Comparison of ENCODE assay signal across 14 cellular contexts in genomic region chr4:147717878-147718277, GRCh38. TPM values are rescaled to one million over a fixed set of nuclear protein-coding genes. Genes with fewer than 3 reads are reported as not detected.
DNase-seq lines count a peak whose midpoint lies in the region; ATAC-seq and TF ChIP-seq lines count a peak whose summit lies in the region.
"Had no signal": no experiment of that assay in that cellular context is flagged by ENCODE, and none has a peak within 500 bp of the region (broad histone marks: within the 10 kb centered on the region; RNA-seq: fewer than 3 reads in every experiment).

No MANE protein-coding gene starts in this region.

- no peaks in the 10 kb centered on the region for H3K9me3 ChIP-seq in thyroid gland
- H3K9me3 ChIP-seq: spleen had no signal

- TF ChIP-seq CTCF in dorsolateral prefrontal cortex (IDR thresholded peaks at IDR 0.05 in 54 of 56, conservative IDR thresholded peaks at IDR 0.05 in 2 of 56; ENCODE audit: low read depth in 1 of 56, partially characterized antibody in 56 of 56) (no peak), thyroid gland (IDR thresholded peaks at IDR 0.05) (no peak)

- DNase-seq in activated gamma-delta T cell (lab: John Stamatoyannopoulos, UW), result no peak
- no peak for DNase-seq in dorsolateral prefrontal cortex
- no peak for DNase-seq in islet precursor cell
- no peak for DNase-seq in thyroid gland
- DNase-seq: activated CD8-positive, alpha-beta T cell treated with anti-CD3 and anti-CD28 coated beads, Interleukin-2, amount 10 ng/mL, durations not matched to agents 7 days and 5 days; C1 segment of cervical spinal cord; naive thymus-derived CD4-positive, alpha-beta T cell; NCI-H2171; spleen had no signal

- 80 to 88% methylated on average over 1 of the region's 1 CpG for WGBS in thyroid gland, 2 donors

- H3K36me3 ChIP-seq in thyroid gland, result no peaks in the 10 kb centered on the region
- H3K36me3 ChIP-seq: spleen had no signal

- TF ChIP-seq POLR2A in GM18505 (IDR thresholded peaks at IDR 0.05; ENCODE audit: borderline replicate concordance, extremely low read depth, insufficient read depth, insufficient read length) (no peak), thyroid gland (IDR thresholded peaks at IDR 0.05) (no peak)

- no peaks in the 10 kb centered on the region for H3K4me1 ChIP-seq in thyroid gland
- H3K4me1 ChIP-seq: spleen had no signal

- H3K27ac ChIP-seq in dorsolateral prefrontal cortex, result no peak overlapping the region
- H3K27ac ChIP-seq in thyroid gland, result no peak overlapping the region
- H3K27ac ChIP-seq: epithelial cell of prostate, spleen had no signal

- H3K4me3 ChIP-seq in dorsolateral prefrontal cortex (no peak overlapping the region), thyroid gland (replicated peaks in 1 of 3) (no peak overlapping the region)
- H3K4me3 ChIP-seq: spleen had no signal

- ATAC-seq in GM18505 (IDR thresholded peaks at IDR 0.05; ENCODE audit: unreplicated experiment) (peak; percentile 82), GM19463 (IDR thresholded peaks at IDR 0.05; ENCODE audit: unreplicated experiment) (peak; percentile 80), HG02885 (IDR thresholded peaks at IDR 0.05; ENCODE audit: poor library complexity, unreplicated experiment) (peak; percentile 94), HG03571 (IDR thresholded peaks at IDR 0.05; ENCODE audit: unreplicated experiment) (peak; percentile 77)
- ATAC-seq: activated CD8-positive, alpha-beta T cell treated with anti-CD3 and anti-CD28 coated beads, Interleukin-2, amount 10 ng/mL, durations not matched to agents 7 days and 5 days; naive thymus-derived CD4-positive, alpha-beta T cell had no signal

- intact Hi-C loops in dorsolateral prefrontal cortex (cut with DNase I), result no loop called here
- intact Hi-C loops in thyroid gland (cut with DNase I), result no loop called here

- H3K27me3 ChIP-seq in dorsolateral prefrontal cortex, result peaks cover 0 to 8% (median 0%) of the 10 kb centered on the region in 45 donors
- no peaks in the 10 kb centered on the region for H3K27me3 ChIP-seq in thyroid gland
- H3K27me3 ChIP-seq: spleen had no signal

RNA-seq across cellular contexts. Expression of gene ARHGAP10, which starts 14.0 kb away (rescaled TPM):
- total RNA-seq in dorsolateral prefrontal cortex (10 to 100 TPM in 108 of 120 experiments, 1 to 10 TPM in 12; 6.8 to 26.3 (median 12.9) TPM), thyroid gland (10 to 100 TPM; 39.5 to 78.4 (median 42.0) TPM)

RNA-seq across cellular contexts. Expression of gene PRMT9, which starts 33.9 kb away (rescaled TPM):
- total RNA-seq in dorsolateral prefrontal cortex (10 to 100 TPM in 115 of 120 experiments, 1 to 10 TPM in 5; 6.9 to 20.4 (median 14.3) TPM), thyroid gland (10 to 100 TPM; 22.9 to 28.3 (median 26.2) TPM)
